37 cellular contexts compared by ENCODE assay signal in genomic region chr13:42155251-42155650, GRCh38.
"Had no signal": no experiment of that assay in that cellular context is flagged by ENCODE, and none has a peak within 500 bp of the region (broad histone marks: within the 10 kb centered on the region; RNA-seq: fewer than 3 reads in every experiment).

No MANE protein-coding gene starts in this region.

- H3K27ac ChIP-seq: adrenal gland, ascending aorta, cardiac muscle cell, WERI-Rb-1 had no signal

- H3K36me3 ChIP-seq: adrenal gland, WERI-Rb-1 had no signal

- H3K27me3 Mint-ChIP-seq: activated CD4-positive, alpha-beta memory T cell treated with anti-CD3 and anti-CD28 coated beads, Interleukin-2, amount 10 ng/mL, durations not matched to agents 7 days and 5 days; activated CD4-positive, alpha-beta T cell treated with anti-CD3 and anti-CD28 coated beads for 36 hours; activated CD4-positive, alpha-beta T cell treated with anti-CD3 and anti-CD28 coated beads, Interleukin-2, amount 10 ng/mL, durations not matched to agents 7 days and 5 days; activated CD8-positive, alpha-beta memory T cell treated with anti-CD3 and anti-CD28 coated beads, Interleukin-2, amount 10 ng/mL, durations not matched to agents 7 days and 5 days; activated naive CD8-positive, alpha-beta T cell treated with anti-CD3 and anti-CD28 coated beads for 36 hours; activated T-cell treated with anti-CD3 and anti-CD28 coated beads, Interleukin-2, amount 50 U/mL, for 24 hours; brain; central memory CD8-positive, alpha-beta T cell had no signal

- DNase-seq: activated CD4-positive, alpha-beta memory T cell treated with anti-CD3 and anti-CD28 coated beads, Interleukin-2, amount 10 ng/mL, durations not matched to agents 7 days and 5 days; activated CD4-positive, alpha-beta T cell treated with anti-CD3 and anti-CD28 coated beads for 1 hour; activated CD4-positive, alpha-beta T cell treated with anti-CD3 and anti-CD28 coated beads for 36 hours; activated CD4-positive, alpha-beta T cell treated with anti-CD3 and anti-CD28 coated beads for 48 hours; activated CD4-positive, alpha-beta T cell treated with anti-CD3 and anti-CD28 coated beads, Interleukin-2, amount 10 ng/mL, durations not matched to agents 7 days and 5 days; activated CD4-positive, alpha-beta T cell treated with anti-CD3 and anti-CD28 coated beads, Interleukin-2, amount 50 U/mL, for 48 hours; activated CD4-positive, CD25-positive, alpha-beta regulatory T cell; activated CD8-positive, alpha-beta memory T cell treated with anti-CD3 and anti-CD28 coated beads for 24 hours; activated CD8-positive, alpha-beta memory T cell treated with anti-CD3 and anti-CD28 coated beads, Interleukin-2, amount 10 ng/mL, durations not matched to agents 7 days and 5 days; activated CD8-positive, alpha-beta memory T cell treated with anti-CD3 and anti-CD28 coated beads, Interleukin-2, amount 50 U/mL, for 48 hours; activated CD8-positive, alpha-beta T cell treated with anti-CD3 and anti-CD28 coated beads, Interleukin-2, amount 10 ng/mL, durations not matched to agents 7 days and 5 days; activated effector memory CD4-positive, alpha-beta T cell treated with anti-CD3 and anti-CD28 coated beads, Interleukin-2, amount 50 U/mL, for 16 hours; activated gamma-delta T cell treated with Interleukin-2 at 50 U/mL for 16 hours; activated naive CD4-positive, alpha-beta T cell; activated naive CD4-positive, alpha-beta T cell treated with anti-CD3 and anti-CD28 coated beads for 36 hours; activated naive CD4-positive, alpha-beta T cell treated with anti-CD3 and anti-CD28 coated beads, Interleukin-2, amount 50 U/mL, for 16 hours; activated naive CD8-positive, alpha-beta T cell treated with anti-CD3 and anti-CD28 coated beads for 36 hours; activated T-cell treated with anti-CD3 and anti-CD28 coated beads, Interleukin-2, amount 50 U/mL, for 24 hours; activated T-cell treated with anti-CD3 and anti-CD28 coated beads, Interleukin-2, amount 50 U/mL, for 48 hours; adrenal gland; amygdala; anterior cingulate cortex; caudate nucleus; cerebellar nuclear complex; T-helper 1 cell; T-helper 9 cell; WERI-Rb-1 had no signal

- H3K4me1 ChIP-seq: adrenal gland, ascending aorta had no signal

- H3K4me1 Mint-ChIP-seq: activated CD4-positive, alpha-beta T cell treated with anti-CD3 and anti-CD28 coated beads, Interleukin-2, amount 10 ng/mL, durations not matched to agents 7 days and 5 days; activated naive CD8-positive, alpha-beta T cell treated with anti-CD3 and anti-CD28 coated beads for 36 hours; central memory CD8-positive, alpha-beta T cell; WTC11 had no signal

- H3K4me3 Mint-ChIP-seq: activated CD4-positive, alpha-beta memory T cell treated with anti-CD3 and anti-CD28 coated beads, Interleukin-2, amount 10 ng/mL, durations not matched to agents 7 days and 5 days; activated CD4-positive, alpha-beta T cell treated with anti-CD3 and anti-CD28 coated beads for 36 hours; activated CD4-positive, alpha-beta T cell treated with anti-CD3 and anti-CD28 coated beads, Interleukin-2, amount 10 ng/mL, durations not matched to agents 7 days and 5 days; activated CD8-positive, alpha-beta memory T cell treated with anti-CD3 and anti-CD28 coated beads, Interleukin-2, amount 10 ng/mL, durations not matched to agents 7 days and 5 days; activated CD8-positive, alpha-beta T cell treated with anti-CD3 and anti-CD28 coated beads, Interleukin-2, amount 10 ng/mL, durations not matched to agents 7 days and 5 days; activated naive CD4-positive, alpha-beta T cell treated with anti-CD3 and anti-CD28 coated beads for 36 hours; activated naive CD8-positive, alpha-beta T cell treated with anti-CD3 and anti-CD28 coated beads for 36 hours; activated T-cell treated with anti-CD3 and anti-CD28 coated beads, Interleukin-2, amount 50 U/mL, for 24 hours; brain; central memory CD8-positive, alpha-beta T cell; T-helper 1 cell treated with Interleukin-12 subunit alpha and Interleukin-12 subunit beta and Interleukin-4 antibody, amounts not matched to agents 30 μg/mL and 1 μg/mL, for 36 hours; T-helper 2 cell treated with Interferon-gamma antibody and Interleukin-4, amounts not matched to agents 5 μg/mL and 100 μg/mL, for 36 hours; WTC11 had no signal

- H3K9me3 Mint-ChIP-seq: activated CD4-positive, alpha-beta memory T cell treated with anti-CD3 and anti-CD28 coated beads, Interleukin-2, amount 10 ng/mL, durations not matched to agents 7 days and 5 days; activated CD4-positive, alpha-beta T cell treated with anti-CD3 and anti-CD28 coated beads, Interleukin-2, amount 10 ng/mL, durations not matched to agents 7 days and 5 days; activated naive CD4-positive, alpha-beta T cell treated with anti-CD3 and anti-CD28 coated beads for 36 hours; activated naive CD4-positive, alpha-beta T cell treated with anti-CD3 and anti-CD28 coated beads, Interleukin-2, amount 50 U/mL, for 72 hours; activated T-cell treated with anti-CD3 and anti-CD28 coated beads, Interleukin-2, amount 50 U/mL, for 24 hours; brain; central memory CD8-positive, alpha-beta T cell; T-helper 1 cell treated with Interleukin-12 subunit alpha and Interleukin-12 subunit beta and Interleukin-4 antibody, amounts not matched to agents 30 μg/mL and 1 μg/mL, for 36 hours; WTC11 had no signal

- H3K27ac Mint-ChIP-seq: activated CD4-positive, alpha-beta memory T cell treated with anti-CD3 and anti-CD28 coated beads, Interleukin-2, amount 10 ng/mL, durations not matched to agents 7 days and 5 days; activated CD4-positive, alpha-beta T cell treated with anti-CD3 and anti-CD28 coated beads for 36 hours; activated CD4-positive, alpha-beta T cell treated with anti-CD3 and anti-CD28 coated beads, Interleukin-2, amount 10 ng/mL, durations not matched to agents 7 days and 5 days; activated CD8-positive, alpha-beta memory T cell treated with anti-CD3 and anti-CD28 coated beads, Interleukin-2, amount 10 ng/mL, durations not matched to agents 7 days and 5 days; activated CD8-positive, alpha-beta T cell treated with anti-CD3 and anti-CD28 coated beads, Interleukin-2, amount 10 ng/mL, durations not matched to agents 7 days and 5 days; activated naive CD4-positive, alpha-beta T cell treated with anti-CD3 and anti-CD28 coated beads for 36 hours; activated naive CD4-positive, alpha-beta T cell treated with anti-CD3 and anti-CD28 coated beads, Interleukin-2, amount 50 U/mL, for 72 hours; activated naive CD8-positive, alpha-beta T cell treated with anti-CD3 and anti-CD28 coated beads for 36 hours; activated T-cell treated with anti-CD3 and anti-CD28 coated beads, Interleukin-2, amount 50 U/mL, for 24 hours; brain; T-helper 1 cell treated with Interleukin-12 subunit alpha and Interleukin-12 subunit beta and Interleukin-4 antibody, amounts not matched to agents 30 μg/mL and 1 μg/mL, for 36 hours; T-helper 2 cell treated with Interferon-gamma antibody and Interleukin-4, amounts not matched to agents 5 μg/mL and 100 μg/mL, for 36 hours; WTC11 had no signal

- FAIRE-seq: bronchial epithelial cell, TTC549 had no signal

- H3K4me3 ChIP-seq: adrenal gland, ascending aorta, cardiac muscle cell had no signal

- H3K27me3 ChIP-seq: adrenal gland, ascending aorta, cardiac muscle cell had no signal

- H3K9me3 ChIP-seq: adrenal gland, ascending aorta had no signal
